Comparison of ENCODE assay signal across 17 cellular contexts in the genomic region with DNA sequence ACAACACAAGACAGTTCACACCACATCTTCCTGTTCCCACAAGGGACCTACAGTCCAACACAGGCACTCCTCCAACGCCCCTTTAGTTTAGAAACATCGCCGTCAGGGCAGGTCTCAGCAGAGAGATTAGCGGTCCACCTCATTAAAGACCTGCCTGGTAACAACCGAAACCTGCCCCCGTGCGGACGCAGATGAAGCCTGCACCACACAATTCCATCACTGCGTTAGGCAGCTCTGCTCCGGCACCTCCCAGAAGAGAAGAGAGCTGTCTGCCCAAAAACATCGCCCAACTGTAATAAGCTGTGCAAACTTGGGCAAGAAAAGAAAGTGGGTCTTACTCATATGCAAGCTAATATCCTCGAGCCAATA. TPM values are rescaled to one million over a fixed set of nuclear protein-coding genes. Genes with fewer than 3 reads are reported as not detected.
DNase-seq lines count a peak whose midpoint lies in the region; ATAC-seq, FAIRE-seq and TF ChIP-seq lines count a peak whose summit lies in the region.
"Had no signal": no experiment of that assay in that cellular context is flagged by ENCODE, and none has a peak within 500 bp of the region (broad histone marks: within the 10 kb centered on the region; RNA-seq: fewer than 3 reads in every experiment).

No MANE protein-coding gene starts in this region.

- H3K79me1 ChIP-seq in H9 (ENCODE audit: insufficient read depth, low read depth, low read length, poor library complexity, severe bottlenecking) = peaks cover 5% of the 10 kb centered on the region

- no peak overlapping the region for H3K56ac ChIP-seq in H9 (ENCODE audit: insufficient read length, low read depth, low read length)

- no peak overlapping the region for H3K9ac ChIP-seq in H9 (ENCODE audit: extremely low read depth, insufficient read length, low read length)
- no peak overlapping the region for H3K9ac ChIP-seq in K562 (ENCODE audit: insufficient read depth in 1 of 2, low read depth in 2 of 2, low read length in 2 of 2)

- TF ChIP-seq POLR2A in K562 (conservative IDR thresholded peaks at IDR 0.05) = no peak
- no peak for TF ChIP-seq POLR2A in lower leg skin (IDR thresholded peaks at IDR 0.05)

- H2BK12ac ChIP-seq in H9 (ENCODE audit: insufficient read length, low read depth, low read length) = no peak overlapping the region

- no peak overlapping the region for H2BK20ac ChIP-seq in H9 (ENCODE audit: low read depth, low read length, poor library complexity, severe bottlenecking)

- H3K27ac ChIP-seq in 22Rv1 (no peak overlapping the region), H9 (ENCODE audit: insufficient read length, low read depth, low read length) (no peak overlapping the region), K562 (ENCODE audit: extremely low read depth, low read depth, low read length) (no peak overlapping the region)

- H3K27me3 ChIP-seq in H9 (ENCODE audit: insufficient read depth, low read length) (no peaks in the 10 kb centered on the region), K562 (ENCODE audit: control insufficient read depth in 2 of 2, insufficient read depth in 2 of 2, low read length in 2 of 2) (peaks cover 4 to 59% of the 10 kb centered on the region in 2 experiments; a peak in 4 of 5 replicates)

- no peak for TF ChIP-seq EP300 in K562 (IDR thresholded peaks at IDR 0.05; ENCODE audit: low read length)

- H3K79me2 ChIP-seq in H9 (ENCODE audit: insufficient read depth, low read length) = no peaks in the 10 kb centered on the region
- H3K79me2 ChIP-seq in K562 (ENCODE audit: control insufficient read depth, insufficient read depth, low read length) = no peaks in the 10 kb centered on the region

- no peak overlapping the region for H2BK5ac ChIP-seq in H9 (ENCODE audit: insufficient read length, low read length)

- H3K9me1 ChIP-seq in K562 (ENCODE audit: control insufficient read depth, insufficient read depth, low read length) = no peaks in the 10 kb centered on the region

- no peak overlapping the region for H4K8ac ChIP-seq in H9 (replicated peaks; ENCODE audit: insufficient read length, low read depth, low read length)

- WGBS in H9 (ENCODE audit: extremely low coverage, insufficient read length, low lambda C conversion rate) = no CpG with 5 or more reads among the region's 12 CpGs
- WGBS in K562 (ENCODE audit: insufficient coverage, low coverage, missing lambda C conversion rate) = 2% methylated on average over 11 of the region's 12 CpGs
- 93 to 98% methylated on average over 12 of the region's 12 CpGs for WGBS in lower leg skin, 2 donors

- no peak overlapping the region for H3K18ac ChIP-seq in H9 (ENCODE audit: insufficient read length, low read depth, low read length)

- intact Hi-C loops in K562 (cut with micrococcal nuclease) (no loop called here), lower leg skin (cut with DNase I; ENCODE audit: low total_unique reads) (no loop called here)

- H2AFZ ChIP-seq in H9 (ENCODE audit: low read length) = no peak overlapping the region
- H2AFZ ChIP-seq in K562 (ENCODE audit: low read depth, low read length) = no peak overlapping the region

- peak; percentile 83 for ATAC-seq in K562
- no peak for ATAC-seq in HG03135 (IDR thresholded peaks at IDR 0.05; ENCODE audit: unreplicated experiment)
- no peak for ATAC-seq in activated CD8-positive, alpha-beta T cell treated with anti-CD3 and anti-CD28 coated beads, Interleukin-2, amount 10 ng/mL, durations not matched to agents 7 days and 5 days
- no peak for ATAC-seq in HG02884 (IDR thresholded peaks at IDR 0.05; ENCODE audit: unreplicated experiment)

- H4K91ac ChIP-seq in H9 (ENCODE audit: insufficient read length, low read depth, low read length) = no peak overlapping the region

- H3K4ac ChIP-seq in H9 (ENCODE audit: low read depth, low read length) = no peak overlapping the region

- H3K9me3 ChIP-seq in H9 (ENCODE audit: control insufficient read depth, low read depth, low read length) = no peaks in the 10 kb centered on the region
- no peaks in the 10 kb centered on the region for H3K9me3 ChIP-seq in K562 (replicated peaks; ENCODE audit: control insufficient read depth, insufficient read depth, low read depth, low read length)

- H2BK15ac ChIP-seq in H9 (ENCODE audit: low read depth, low read length) = no peak overlapping the region

- H3K23ac ChIP-seq in H9 (ENCODE audit: insufficient read length, low read depth, low read length) = no peak overlapping the region

- H3K4me2 ChIP-seq in H9 (ENCODE audit: insufficient read depth, insufficient read length, low read length) (no peak overlapping the region), K562 (ENCODE audit: insufficient read depth, low read length) (no peak overlapping the region)

- H3K9me3 Mint-ChIP-seq in H9 (no peaks in the 10 kb centered on the region), neural crest cell (no peaks in the 10 kb centered on the region)
- no peaks in the 10 kb centered on the region for H3K9me3 Mint-ChIP-seq in activated CD8-positive, alpha-beta T cell treated with anti-CD3 and anti-CD28 coated beads, Interleukin-2, amount 10 ng/mL, durations not matched to agents 7 days and 5 days (ENCODE audit: insufficient read depth)

- FAIRE-seq in K562 (lab: Jason Lieb, UNC) = no peak
- FAIRE-seq: A204.1, GM19239 had no signal

- TF ChIP-seq CTCF in 22Rv1 (IDR thresholded peaks at IDR 0.05) (peak; percentile 47), H9 (conservative IDR thresholded peaks at IDR 0.05) (peak; percentile 28; the same call in 1 of the 3 replicates), K562 (IDR thresholded peaks at IDR 0.05 in 2 of 3, conservative IDR thresholded peaks at IDR 0.05 in 1 of 3; ENCODE audit: insufficient read depth in 2 of 3, low read depth in 1 of 3, low read length in 3 of 3) (peak; percentile 28 to 43 (median 31); a peak in 4 of 6 replicates), neural crest cell (conservative IDR thresholded peaks at IDR 0.05) (no peak), lower leg skin (IDR thresholded peaks at IDR 0.05) (no peak)

- no peak overlapping the region for H3K14ac ChIP-seq in H9 (ENCODE audit: insufficient read depth, low read length)

- BruUV-seq in K562 (replicated peaks; lab: Mats Ljungman, UMichigan) = no TSS peak

- no peaks in the 10 kb centered on the region for H3K23me2 ChIP-seq in H9 (ENCODE audit: insufficient read length, low read depth, low read length, poor library complexity, severe bottlenecking)

- CTCF ChIA-PET in K562 (lab: Yijun Ruan, JAX; ENCODE audit: low intra/inter-chr PET ratio) = no interaction called here
- CTCF ChIA-PET in activated CD8-positive, alpha-beta T cell treated with anti-CD3 and anti-CD28 coated beads, Interleukin-2, amount 10 ng/mL, durations not matched to agents 7 days and 5 days (lab: Charles Lee) = no interaction called here

- H3K27ac Mint-ChIP-seq in H9 = peak overlapping the region in 2 of 3 experiments; percentile 5 to 35; a peak in 3 of 7 replicates
- peak overlapping the region; percentile 73 for H3K27ac Mint-ChIP-seq in neural crest cell (ENCODE audit: unreplicated experiment)
- H3K27ac Mint-ChIP-seq in activated CD8-positive, alpha-beta T cell treated with anti-CD3 and anti-CD28 coated beads, Interleukin-2, amount 10 ng/mL, durations not matched to agents 7 days and 5 days = no peak overlapping the region

- H3K4me3 Mint-ChIP-seq in H9 (no peak overlapping the region), neural crest cell (no peak overlapping the region)
- no peak overlapping the region for H3K4me3 Mint-ChIP-seq in activated CD8-positive, alpha-beta T cell treated with anti-CD3 and anti-CD28 coated beads, Interleukin-2, amount 10 ng/mL, durations not matched to agents 7 days and 5 days
- H3K4me3 Mint-ChIP-seq: CD4-positive, alpha-beta memory T cell had no signal

- in situ Hi-C loops in K562 (cut with MboI) = no loop called here

- H4K20me1 ChIP-seq in H9 (ENCODE audit: control insufficient read depth, insufficient read depth, insufficient read length) = no peaks in the 10 kb centered on the region
- no peaks in the 10 kb centered on the region for H4K20me1 ChIP-seq in K562 (replicated peaks; ENCODE audit: control insufficient read depth, insufficient read depth, low read length)

- H2AK5ac ChIP-seq in H9 (ENCODE audit: insufficient read length, low read length) = no peak overlapping the region

- no peak overlapping the region for H3T11ph ChIP-seq in H9 (ENCODE audit: low read length)

- DNase-seq in H9 (no peak), K562 (ENCODE audit: extremely low read depth in 1 of 4, low spot score in 3 of 4) (peak; percentile 19 to 35 (median 27)), neural crest cell (ENCODE audit: low read depth, low spot score) (no peak), lower leg skin (ENCODE audit: low spot score in 2 of 2) (no peak)
- no peak for DNase-seq in activated CD8-positive, alpha-beta T cell treated with anti-CD3 and anti-CD28 coated beads, Interleukin-2, amount 10 ng/mL, durations not matched to agents 7 days and 5 days
- DNase-seq: CD4-positive, alpha-beta memory T cell; DND-41; GDM1; NCI-H1092; NCI-H2107; NCI-H345; NCI-H526 treated with DMSO at 0.1 percent for 48 hours had no signal

- no peak overlapping the region for H4K5ac ChIP-seq in H9 (ENCODE audit: insufficient read length, low read depth, low read length)

- H3K36me3 Mint-ChIP-seq in H9 (ENCODE audit: insufficient read depth in 1 of 3, low read depth in 3 of 3) = peaks cover 2 to 19% (median 3%) of the 10 kb centered on the region in 3 experiments; a peak in 4 of 7 replicates
- peaks cover 23% of the 10 kb centered on the region for H3K36me3 Mint-ChIP-seq in neural crest cell (ENCODE audit: low read depth)
- no peaks in the 10 kb centered on the region for H3K36me3 Mint-ChIP-seq in activated CD8-positive, alpha-beta T cell treated with anti-CD3 and anti-CD28 coated beads, Interleukin-2, amount 10 ng/mL, durations not matched to agents 7 days and 5 days (ENCODE audit: low read depth)

- POLR2A ChIA-PET in K562 (lab: Yijun Ruan, JAX) = interaction anchor here (0.6 kb wide), 1 partner anchor 135 kb away, joined by 4 read pairs; no protein-coding TSS in a partner anchor
- POLR2A ChIA-PET in activated CD8-positive, alpha-beta T cell treated with anti-CD3 and anti-CD28 coated beads, Interleukin-2, amount 10 ng/mL, durations not matched to agents 7 days and 5 days (lab: Charles Lee) = no interaction called here

- no peak overlapping the region for H2BK120ac ChIP-seq in H9 (ENCODE audit: low read depth, low read length, poor library complexity, severe bottlenecking)

- no peak for TF ChIP-seq RAD21 in K562 (CRISPR knock-in tag; conservative IDR thresholded peaks at IDR 0.05 in 1 of 2, IDR thresholded peaks at IDR 0.05 in 1 of 2)

- H3K4me3 ChIP-seq in K562 (no peak overlapping the region), lower leg skin (ENCODE audit: low read depth, poor library complexity, severe bottlenecking) (no peak overlapping the region)

- H3K27me3 Mint-ChIP-seq in H9 (ENCODE audit: low read depth) (no peaks in the 10 kb centered on the region), neural crest cell (ENCODE audit: low read depth) (no peaks in the 10 kb centered on the region)
- no peaks in the 10 kb centered on the region for H3K27me3 Mint-ChIP-seq in activated CD8-positive, alpha-beta T cell treated with anti-CD3 and anti-CD28 coated beads, Interleukin-2, amount 10 ng/mL, durations not matched to agents 7 days and 5 days (ENCODE audit: low read depth)

- no peaks in the 10 kb centered on the region for H3K36me3 ChIP-seq in K562 (ENCODE audit: control insufficient read depth, insufficient read depth, low read length)

- H3K4me1 ChIP-seq in H9 (ENCODE audit: insufficient read depth, low read length) (no peaks in the 10 kb centered on the region), K562 (replicated peaks in 1 of 2; ENCODE audit: control insufficient read depth in 2 of 2, insufficient read depth in 2 of 2, low read length in 2 of 2) (no peaks in the 10 kb centered on the region; a peak in 1 of 5 replicates)

- H3K4me1 Mint-ChIP-seq in H9 = peaks cover 0 to 8% of the 10 kb centered on the region in 2 experiments; a peak in 3 of 4 replicates
- peaks cover 37% of the 10 kb centered on the region for H3K4me1 Mint-ChIP-seq in neural crest cell
- peaks cover 5% of the 10 kb centered on the region for H3K4me1 Mint-ChIP-seq in activated CD8-positive, alpha-beta T cell treated with anti-CD3 and anti-CD28 coated beads, Interleukin-2, amount 10 ng/mL, durations not matched to agents 7 days and 5 days (ENCODE audit: low read depth)

RNA-seq across cellular contexts. Expression of a gene that starts 32.7 kb away (rescaled TPM):
- total RNA-seq in H9 (2021) = 22.6 and 22.7 TPM in 2 replicates
- total RNA-seq in K562 (2011; cell fraction: chromatin; rRNA removed; ENCODE audit: low replicate concordance) = 0.11 and 0.21 TPM in 2 replicates
- 0.13 and 0.50 TPM in 2 replicates for total RNA-seq in K562 (2011; cell fraction: nucleolus; rRNA removed)
- 0.15 and 0.23 TPM in 2 replicates for total RNA-seq in K562 (2011; cell fraction: nucleoplasm; rRNA removed)
- 0.04 and 0.05 TPM in 2 replicates for total RNA-seq in K562 (2014; rRNA removed)
- 0.03 TPM in 1 of 2 replicates, not detected in the other for total RNA-seq in K562 (2014; rRNA removed; fragmentation: Illumina TruSeq; extraction: Trizol)
- 0.04 TPM in 2 replicates for total RNA-seq in K562 (2015; rRNA removed; fragmentation: Illumina TruSeq; extraction: Trizol)
- 0.20 and 0.56 TPM in 2 replicates for total RNA-seq in K562 (2021)
- 0.11 TPM in 1 of 2 replicates, not detected in the other for polyA plus RNA-seq in K562 (2011; rRNA removed)
- polyA plus RNA-seq in K562 (2011; cell fraction: cytosol; rRNA removed) = 0.01 and 0.82 TPM in 2 replicates
- polyA plus RNA-seq in K562 (2011; cell fraction: nucleus; rRNA removed) = 0.03 and 0.31 TPM in 2 replicates
- polyA plus RNA-seq in K562 (2012) = 0.09 and 0.40 TPM in 2 replicates
- 0.07 TPM in 1 of 2 replicates, not detected in the other for polyA plus RNA-seq in K562 (2014; fragmentation: Illumina TruSeq; extraction: Trizol)
- not detected for polyA plus RNA-seq in K562 (2014; fragmentation: Nextera tagmentation; extraction: Ambion mirVana)
- 0.05 and 0.09 TPM in 2 replicates for polyA plus RNA-seq in K562 (2014; rRNA removed)
- 0.14 TPM in 1 of 2 replicates, not detected in the other for polyA minus RNA-seq in K562 (2011; rRNA and poly(A)+ RNA removed)
- polyA minus RNA-seq in K562 (2011; cell fraction: cytosol; rRNA and poly(A)+ RNA removed) = 0.10 and 0.18 TPM in 2 replicates
- polyA minus RNA-seq in K562 (2011; cell fraction: nucleus; rRNA and poly(A)+ RNA removed) = 0.11 and 0.27 TPM in 2 replicates
- 90.7 and 91.2 TPM in 2 replicates for total RNA-seq in neural crest cell
- 1 to 10 TPM; 2.5 to 3.3 TPM for total RNA-seq in activated CD8-positive, alpha-beta T cell treated with anti-CD3 and anti-CD28 coated beads, Interleukin-2, amount 10 ng/mL, durations not matched to agents 7 days and 5 days
- total RNA-seq in lower leg skin = 10 to 100 TPM; 34.4 to 57.3 (median 39.5) TPM

Comparison
In these comparisons a context has a peak if more than half of its experiments do, and no peak if none do; other contexts are left out.
1. CTCF ChIP-seq: peak in 22Rv1 (single experiment), H9 (single experiment) and K562 (3 of 3); none in neural crest cell (single experiment) and lower leg skin (0 of 3).
2. DNase-seq: peak in K562 (4 of 4); none in H9 (single experiment), neural crest cell (single experiment), activated CD8-positive, alpha-beta T cell treated with anti-CD3 and anti-CD28 coated beads, Interleukin-2, amount 10 ng/mL, durations not matched to agents 7 days and 5 days (single experiment) and lower leg skin (0 of 2).